ENCODE assay signal across 1 cellular context in genomic region chr19:17078920-17079709, GRCh38.
TF ChIP-seq lines count a peak whose summit lies in the region.

No MANE protein-coding gene starts in this region.

TF ChIP-seq in GM12878, 131 proteins besides CTCF, POLR2A, EP300 and RAD21:
- TF ChIP-seq MXI1 (IDR thresholded peaks at IDR 0.05; ENCODE audit: low read depth, low read length) (0 out of 2 replicates have a peak, but pooled peaks have one; percentile 19), POLR2AphosphoS5 (IDR thresholded peaks at IDR 0.05; ENCODE audit: low read length) (peak; percentile 53; the same call in 1 of the 2 replicates), WRNIP1 (IDR thresholded peaks at IDR 0.05; ENCODE audit: borderline replicate concordance, low read depth, low read length) (no peak), PAX8 (IDR thresholded peaks at IDR 0.05) (no peak), PML (IDR thresholded peaks at IDR 0.05; ENCODE audit: low read length) (no peak), SIN3A (IDR thresholded peaks at IDR 0.05; ENCODE audit: low read depth, low read length) (peak; percentile 39; the same call in 1 of the 2 replicates), ZBED1 (IDR thresholded peaks at IDR 0.05; ENCODE audit: borderline replicate concordance) (no peak), RAD51 (IDR thresholded peaks at IDR 0.05) (0 out of 2 replicates have a peak, but pooled peaks have one; percentile 46), TBL1XR1 (IDR thresholded peaks at IDR 0.05; ENCODE audit: low read depth, low read length) (no peak), ASH2L (IDR thresholded peaks at IDR 0.05; ENCODE audit: borderline replicate concordance, low read depth) (no peak), CHD1 (IDR thresholded peaks at IDR 0.05; ENCODE audit: low read depth, low read length) (0 out of 2 replicates have a peak, but pooled peaks have one; percentile 33), ZNF207 (IDR thresholded peaks at IDR 0.05; ENCODE audit: borderline replicate concordance) (no peak), SPI1 (IDR thresholded peaks at IDR 0.05; ENCODE audit: borderline replicate concordance, insufficient read depth, low read depth, low read length) (peak; percentile 26; the same call in 1 of the 2 replicates), MEF2B (IDR thresholded peaks at IDR 0.05; ENCODE audit: partially characterized antibody, poor library complexity, severe bottlenecking) (peak; percentile 51)
- TF ChIP-seq, protein P1, sequence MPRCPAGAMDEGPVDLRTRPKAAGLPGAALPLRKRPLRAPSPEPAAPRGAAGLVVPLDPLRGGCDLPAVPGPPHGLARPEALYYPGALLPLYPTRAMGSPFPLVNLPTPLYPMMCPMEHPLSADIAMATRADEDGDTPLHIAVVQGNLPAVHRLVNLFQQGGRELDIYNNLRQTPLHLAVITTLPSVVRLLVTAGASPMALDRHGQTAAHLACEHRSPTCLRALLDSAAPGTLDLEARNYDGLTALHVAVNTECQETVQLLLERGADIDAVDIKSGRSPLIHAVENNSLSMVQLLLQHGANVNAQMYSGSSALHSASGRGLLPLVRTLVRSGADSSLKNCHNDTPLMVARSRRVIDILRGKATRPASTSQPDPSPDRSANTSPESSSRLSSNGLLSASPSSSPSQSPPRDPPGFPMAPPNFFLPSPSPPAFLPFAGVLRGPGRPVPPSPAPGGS (IDR thresholded peaks at IDR 0.05; ENCODE audit: borderline replicate concordance, insufficient read depth, low read depth, low read length, poor library complexity, severe bottlenecking): no peak
- TF ChIP-seq, protein P2, sequence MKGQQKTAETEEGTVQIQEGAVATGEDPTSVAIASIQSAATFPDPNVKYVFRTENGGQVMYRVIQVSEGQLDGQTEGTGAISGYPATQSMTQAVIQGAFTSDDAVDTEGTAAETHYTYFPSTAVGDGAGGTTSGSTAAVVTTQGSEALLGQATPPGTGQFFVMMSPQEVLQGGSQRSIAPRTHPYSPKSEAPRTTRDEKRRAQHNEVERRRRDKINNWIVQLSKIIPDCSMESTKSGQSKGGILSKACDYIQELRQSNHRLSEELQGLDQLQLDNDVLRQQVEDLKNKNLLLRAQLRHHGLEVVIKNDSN (IDR thresholded peaks at IDR 0.05; ENCODE audit: borderline replicate concordance, extremely low read length, insufficient read depth, low read depth, low read length): peak; percentile 41
- TF ChIP-seq, protein P3, sequence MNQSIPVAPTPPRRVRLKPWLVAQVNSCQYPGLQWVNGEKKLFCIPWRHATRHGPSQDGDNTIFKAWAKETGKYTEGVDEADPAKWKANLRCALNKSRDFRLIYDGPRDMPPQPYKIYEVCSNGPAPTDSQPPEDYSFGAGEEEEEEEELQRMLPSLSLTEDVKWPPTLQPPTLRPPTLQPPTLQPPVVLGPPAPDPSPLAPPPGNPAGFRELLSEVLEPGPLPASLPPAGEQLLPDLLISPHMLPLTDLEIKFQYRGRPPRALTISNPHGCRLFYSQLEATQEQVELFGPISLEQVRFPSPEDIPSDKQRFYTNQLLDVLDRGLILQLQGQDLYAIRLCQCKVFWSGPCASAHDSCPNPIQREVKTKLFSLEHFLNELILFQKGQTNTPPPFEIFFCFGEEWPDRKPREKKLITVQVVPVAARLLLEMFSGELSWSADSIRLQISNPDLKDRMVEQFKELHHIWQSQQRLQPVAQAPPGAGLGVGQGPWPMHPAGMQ (IDR thresholded peaks at IDR 0.05; ENCODE audit: borderline replicate concordance): no peak
